In the genomic region with DNA sequence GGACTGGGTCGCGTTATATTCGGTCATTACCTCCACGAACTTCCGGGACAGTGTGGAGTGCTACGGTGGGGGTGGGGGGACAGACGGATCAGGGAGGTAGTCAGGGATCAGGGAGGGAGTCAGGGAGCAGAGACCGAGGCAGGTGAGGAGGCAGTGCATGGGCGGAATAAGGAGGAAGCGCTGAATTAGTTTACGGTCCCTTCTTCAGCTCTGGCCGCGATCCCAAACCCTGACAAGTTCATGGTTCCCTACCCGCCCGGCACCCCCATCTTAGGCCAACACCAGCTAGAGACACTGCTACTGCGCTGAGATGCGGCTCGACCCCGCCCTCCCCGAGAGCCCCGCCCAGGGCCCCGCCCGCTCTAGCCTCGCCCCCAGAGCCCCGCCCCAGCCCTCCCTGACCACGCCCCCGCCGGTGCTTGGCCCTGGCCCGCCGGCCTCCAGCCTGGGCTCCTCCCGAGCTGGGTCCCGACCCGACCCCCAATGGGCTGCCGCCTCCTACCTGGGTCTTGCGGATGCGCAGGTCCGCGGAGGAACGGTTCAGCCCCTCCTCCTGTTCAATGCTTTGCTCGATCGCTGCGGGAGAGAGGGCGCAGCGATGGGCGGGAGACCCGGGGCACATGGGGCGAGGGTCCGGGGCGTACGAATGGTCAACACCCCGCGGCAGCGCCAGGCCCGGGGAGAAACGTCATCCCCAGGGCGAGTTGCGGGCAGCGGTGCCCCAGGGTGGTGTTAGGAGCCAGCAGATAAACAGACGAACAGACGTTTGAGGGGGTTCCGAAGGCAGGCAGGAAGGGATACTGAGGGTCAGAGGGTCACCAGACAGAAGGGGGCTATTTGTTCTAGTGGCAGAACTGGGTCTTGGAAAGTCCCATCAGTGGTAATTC, we compare ENCODE assay signal across 1 cellular context.
TF ChIP-seq lines count a peak whose summit lies in the region.

No MANE protein-coding gene starts in this region.

TF ChIP-seq in GM12878, 131 proteins besides CTCF, POLR2A, EP300 and RAD21 (continues in another document):
- TF ChIP-seq POLR2AphosphoS5 (IDR thresholded peaks at IDR 0.05; ENCODE audit: low read length): peak; percentile 88
- no peak for TF ChIP-seq MYB (IDR thresholded peaks at IDR 0.05; ENCODE audit: borderline replicate concordance, low read depth, low read length)
- TF ChIP-seq TCF7 (IDR thresholded peaks at IDR 0.05; ENCODE audit: borderline replicate concordance): no peak
- peak; percentile 27 for TF ChIP-seq RELA (IDR thresholded peaks at IDR 0.05; ENCODE audit: borderline replicate concordance, partially characterized antibody)
- peak; percentile 50; the same call in 1 of the 2 replicates for TF ChIP-seq IRF4 (IDR thresholded peaks at IDR 0.05; ENCODE audit: low read depth, low read length)
- no peak for TF ChIP-seq NR2C1 (IDR thresholded peaks at IDR 0.05)
- TF ChIP-seq NFYA (IDR thresholded peaks at IDR 0.05; ENCODE audit: borderline replicate concordance, low read depth, low read length): no peak
- peak; percentile 53; the same call in 1 of the 2 replicates for TF ChIP-seq PAX5 (IDR thresholded peaks at IDR 0.05; ENCODE audit: borderline replicate concordance, low read depth, low read length)
- no peak for TF ChIP-seq CEBPB (IDR thresholded peaks at IDR 0.05; ENCODE audit: borderline replicate concordance in 1 of 2, low read depth in 2 of 2, low read length in 2 of 2)
- TF ChIP-seq ZZZ3 (IDR thresholded peaks at IDR 0.05; ENCODE audit: control insufficient read depth, insufficient read length, low read depth): no peak
- peak; percentile 68 for TF ChIP-seq CREB1 (IDR thresholded peaks at IDR 0.05; ENCODE audit: low read depth)
- TF ChIP-seq CBFB (IDR thresholded peaks at IDR 0.05; ENCODE audit: low read depth): peak; percentile 53; the same call in 1 of the 2 replicates
- no peak for TF ChIP-seq RBBP5 (conservative IDR thresholded peaks at IDR 0.05)
- TF ChIP-seq MTA2 (IDR thresholded peaks at IDR 0.05; ENCODE audit: low read depth): no peak
- TF ChIP-seq, protein P1, sequence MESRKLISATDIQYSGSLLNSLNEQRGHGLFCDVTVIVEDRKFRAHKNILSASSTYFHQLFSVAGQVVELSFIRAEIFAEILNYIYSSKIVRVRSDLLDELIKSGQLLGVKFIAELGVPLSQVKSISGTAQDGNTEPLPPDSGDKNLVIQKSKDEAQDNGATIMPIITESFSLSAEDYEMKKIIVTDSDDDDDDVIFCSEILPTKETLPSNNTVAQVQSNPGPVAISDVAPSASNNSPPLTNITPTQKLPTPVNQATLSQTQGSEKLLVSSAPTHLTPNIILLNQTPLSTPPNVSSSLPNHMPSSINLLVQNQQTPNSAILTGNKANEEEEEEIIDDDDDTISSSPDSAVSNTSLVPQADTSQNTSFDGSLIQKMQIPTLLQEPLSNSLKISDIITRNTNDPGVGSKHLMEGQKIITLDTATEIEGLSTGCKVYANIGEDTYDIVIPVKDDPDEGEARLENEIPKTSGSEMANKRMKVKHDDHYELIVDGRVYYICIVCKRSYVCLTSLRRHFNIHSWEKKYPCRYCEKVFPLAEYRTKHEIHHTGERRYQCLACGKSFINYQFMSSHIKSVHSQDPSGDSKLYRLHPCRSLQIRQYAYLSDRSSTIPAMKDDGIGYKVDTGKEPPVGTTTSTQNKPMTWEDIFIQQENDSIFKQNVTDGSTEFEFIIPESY (IDR thresholded peaks at IDR 0.05): no peak
- no peak for TF ChIP-seq SREBF1 (IDR thresholded peaks at IDR 0.05; ENCODE audit: low read length)
- TF ChIP-seq RUNX3 (IDR thresholded peaks at IDR 0.05; ENCODE audit: low read length): no peak; the same call in 1 of the 2 replicates
- peak; percentile 59 for TF ChIP-seq ATF7 (IDR thresholded peaks at IDR 0.05; ENCODE audit: low read depth)
- TF ChIP-seq, protein P2, sequence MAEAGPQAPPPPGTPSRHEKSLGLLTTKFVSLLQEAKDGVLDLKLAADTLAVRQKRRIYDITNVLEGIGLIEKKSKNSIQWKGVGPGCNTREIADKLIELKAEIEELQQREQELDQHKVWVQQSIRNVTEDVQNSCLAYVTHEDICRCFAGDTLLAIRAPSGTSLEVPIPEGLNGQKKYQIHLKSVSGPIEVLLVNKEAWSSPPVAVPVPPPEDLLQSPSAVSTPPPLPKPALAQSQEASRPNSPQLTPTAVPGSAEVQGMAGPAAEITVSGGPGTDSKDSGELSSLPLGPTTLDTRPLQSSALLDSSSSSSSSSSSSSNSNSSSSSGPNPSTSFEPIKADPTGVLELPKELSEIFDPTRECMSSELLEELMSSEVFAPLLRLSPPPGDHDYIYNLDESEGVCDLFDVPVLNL (IDR thresholded peaks at IDR 0.05; ENCODE audit: low read depth, low read length): no peak
- no peak for TF ChIP-seq DPF2 (IDR thresholded peaks at IDR 0.05)
- TF ChIP-seq, protein P3, sequence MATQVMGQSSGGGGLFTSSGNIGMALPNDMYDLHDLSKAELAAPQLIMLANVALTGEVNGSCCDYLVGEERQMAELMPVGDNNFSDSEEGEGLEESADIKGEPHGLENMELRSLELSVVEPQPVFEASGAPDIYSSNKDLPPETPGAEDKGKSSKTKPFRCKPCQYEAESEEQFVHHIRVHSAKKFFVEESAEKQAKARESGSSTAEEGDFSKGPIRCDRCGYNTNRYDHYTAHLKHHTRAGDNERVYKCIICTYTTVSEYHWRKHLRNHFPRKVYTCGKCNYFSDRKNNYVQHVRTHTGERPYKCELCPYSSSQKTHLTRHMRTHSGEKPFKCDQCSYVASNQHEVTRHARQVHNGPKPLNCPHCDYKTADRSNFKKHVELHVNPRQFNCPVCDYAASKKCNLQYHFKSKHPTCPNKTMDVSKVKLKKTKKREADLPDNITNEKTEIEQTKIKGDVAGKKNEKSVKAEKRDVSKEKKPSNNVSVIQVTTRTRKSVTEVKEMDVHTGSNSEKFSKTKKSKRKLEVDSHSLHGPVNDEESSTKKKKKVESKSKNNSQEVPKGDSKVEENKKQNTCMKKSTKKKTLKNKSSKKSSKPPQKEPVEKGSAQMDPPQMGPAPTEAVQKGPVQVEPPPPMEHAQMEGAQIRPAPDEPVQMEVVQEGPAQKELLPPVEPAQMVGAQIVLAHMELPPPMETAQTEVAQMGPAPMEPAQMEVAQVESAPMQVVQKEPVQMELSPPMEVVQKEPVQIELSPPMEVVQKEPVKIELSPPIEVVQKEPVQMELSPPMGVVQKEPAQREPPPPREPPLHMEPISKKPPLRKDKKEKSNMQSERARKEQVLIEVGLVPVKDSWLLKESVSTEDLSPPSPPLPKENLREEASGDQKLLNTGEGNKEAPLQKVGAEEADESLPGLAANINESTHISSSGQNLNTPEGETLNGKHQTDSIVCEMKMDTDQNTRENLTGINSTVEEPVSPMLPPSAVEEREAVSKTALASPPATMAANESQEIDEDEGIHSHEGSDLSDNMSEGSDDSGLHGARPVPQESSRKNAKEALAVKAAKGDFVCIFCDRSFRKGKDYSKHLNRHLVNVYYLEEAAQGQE (IDR thresholded peaks at IDR 0.05; ENCODE audit: low read depth, low read length): no peak
- no peak for TF ChIP-seq SREBF2 (IDR thresholded peaks at IDR 0.05; ENCODE audit: low read length)
- TF ChIP-seq TAF1 (IDR thresholded peaks at IDR 0.05; ENCODE audit: borderline replicate concordance, low read depth, low read length): peak; percentile 63; the same call in 1 of the 2 replicates
- peak; percentile 36; the same call in 1 of the 2 replicates for TF ChIP-seq POLR2AphosphoS2 (IDR thresholded peaks at IDR 0.05; ENCODE audit: low read depth, low read length)
- peak; percentile 59 for TF ChIP-seq SMAD1 (IDR thresholded peaks at IDR 0.05; ENCODE audit: low read depth, partially characterized antibody)
- 0 out of 3 replicates have a peak, but pooled peaks have one; percentile 65 for TF ChIP-seq POU2F2 (IDR thresholded peaks at IDR 0.05; ENCODE audit: borderline replicate concordance, low read depth, low read length)
- no peak for TF ChIP-seq HDAC6 (IDR thresholded peaks at IDR 0.05; ENCODE audit: unreplicated experiment)
- 0 out of 3 replicates have a peak, but pooled peaks of 1 of the 2 experiments have one; percentile 2 for TF ChIP-seq EGR1 (IDR thresholded peaks at IDR 0.05; ENCODE audit: borderline replicate concordance in 1 of 2, low read depth in 2 of 2, low read length in 2 of 2)
- no peak for TF ChIP-seq KLF5 (IDR thresholded peaks at IDR 0.05; ENCODE audit: partially characterized antibody)
- TF ChIP-seq TARDBP (IDR thresholded peaks at IDR 0.05; ENCODE audit: borderline replicate concordance): no peak
- no peak for TF ChIP-seq SPI1 (IDR thresholded peaks at IDR 0.05; ENCODE audit: borderline replicate concordance, insufficient read depth, low read depth, low read length)
- TF ChIP-seq HDGF (IDR thresholded peaks at IDR 0.05): peak; percentile 85; the same call in 1 of the 2 replicates
- TF ChIP-seq RCOR1 (conservative IDR thresholded peaks at IDR 0.05; ENCODE audit: low read depth, low read length): no peak
- TF ChIP-seq SMAD5 (IDR thresholded peaks at IDR 0.05; ENCODE audit: low read depth): 0 out of 2 replicates have a peak, but pooled peaks have one; percentile 64
- TF ChIP-seq, protein P4, sequence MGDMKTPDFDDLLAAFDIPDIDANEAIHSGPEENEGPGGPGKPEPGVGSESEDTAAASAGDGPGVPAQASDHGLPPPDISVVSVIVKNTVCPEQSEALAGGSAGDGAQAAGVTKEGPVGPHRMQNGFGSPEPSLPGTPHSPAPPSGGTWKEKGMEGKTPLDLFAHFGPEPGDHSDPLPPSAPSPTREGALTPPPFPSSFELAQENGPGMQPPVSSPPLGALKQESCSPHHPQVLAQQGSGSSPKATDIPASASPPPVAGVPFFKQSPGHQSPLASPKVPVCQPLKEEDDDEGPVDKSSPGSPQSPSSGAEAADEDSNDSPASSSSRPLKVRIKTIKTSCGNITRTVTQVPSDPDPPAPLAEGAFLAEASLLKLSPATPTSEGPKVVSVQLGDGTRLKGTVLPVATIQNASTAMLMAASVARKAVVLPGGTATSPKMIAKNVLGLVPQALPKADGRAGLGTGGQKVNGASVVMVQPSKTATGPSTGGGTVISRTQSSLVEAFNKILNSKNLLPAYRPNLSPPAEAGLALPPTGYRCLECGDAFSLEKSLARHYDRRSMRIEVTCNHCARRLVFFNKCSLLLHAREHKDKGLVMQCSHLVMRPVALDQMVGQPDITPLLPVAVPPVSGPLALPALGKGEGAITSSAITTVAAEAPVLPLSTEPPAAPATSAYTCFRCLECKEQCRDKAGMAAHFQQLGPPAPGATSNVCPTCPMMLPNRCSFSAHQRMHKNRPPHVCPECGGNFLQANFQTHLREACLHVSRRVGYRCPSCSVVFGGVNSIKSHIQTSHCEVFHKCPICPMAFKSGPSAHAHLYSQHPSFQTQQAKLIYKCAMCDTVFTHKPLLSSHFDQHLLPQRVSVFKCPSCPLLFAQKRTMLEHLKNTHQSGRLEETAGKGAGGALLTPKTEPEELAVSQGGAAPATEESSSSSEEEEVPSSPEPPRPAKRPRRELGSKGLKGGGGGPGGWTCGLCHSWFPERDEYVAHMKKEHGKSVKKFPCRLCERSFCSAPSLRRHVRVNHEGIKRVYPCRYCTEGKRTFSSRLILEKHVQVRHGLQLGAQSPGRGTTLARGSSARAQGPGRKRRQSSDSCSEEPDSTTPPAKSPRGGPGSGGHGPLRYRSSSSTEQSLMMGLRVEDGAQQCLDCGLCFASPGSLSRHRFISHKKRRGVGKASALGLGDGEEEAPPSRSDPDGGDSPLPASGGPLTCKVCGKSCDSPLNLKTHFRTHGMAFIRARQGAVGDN (IDR thresholded peaks at IDR 0.05): peak; percentile 31; the same call in 1 of the 2 replicates
- TF ChIP-seq, protein P5, sequence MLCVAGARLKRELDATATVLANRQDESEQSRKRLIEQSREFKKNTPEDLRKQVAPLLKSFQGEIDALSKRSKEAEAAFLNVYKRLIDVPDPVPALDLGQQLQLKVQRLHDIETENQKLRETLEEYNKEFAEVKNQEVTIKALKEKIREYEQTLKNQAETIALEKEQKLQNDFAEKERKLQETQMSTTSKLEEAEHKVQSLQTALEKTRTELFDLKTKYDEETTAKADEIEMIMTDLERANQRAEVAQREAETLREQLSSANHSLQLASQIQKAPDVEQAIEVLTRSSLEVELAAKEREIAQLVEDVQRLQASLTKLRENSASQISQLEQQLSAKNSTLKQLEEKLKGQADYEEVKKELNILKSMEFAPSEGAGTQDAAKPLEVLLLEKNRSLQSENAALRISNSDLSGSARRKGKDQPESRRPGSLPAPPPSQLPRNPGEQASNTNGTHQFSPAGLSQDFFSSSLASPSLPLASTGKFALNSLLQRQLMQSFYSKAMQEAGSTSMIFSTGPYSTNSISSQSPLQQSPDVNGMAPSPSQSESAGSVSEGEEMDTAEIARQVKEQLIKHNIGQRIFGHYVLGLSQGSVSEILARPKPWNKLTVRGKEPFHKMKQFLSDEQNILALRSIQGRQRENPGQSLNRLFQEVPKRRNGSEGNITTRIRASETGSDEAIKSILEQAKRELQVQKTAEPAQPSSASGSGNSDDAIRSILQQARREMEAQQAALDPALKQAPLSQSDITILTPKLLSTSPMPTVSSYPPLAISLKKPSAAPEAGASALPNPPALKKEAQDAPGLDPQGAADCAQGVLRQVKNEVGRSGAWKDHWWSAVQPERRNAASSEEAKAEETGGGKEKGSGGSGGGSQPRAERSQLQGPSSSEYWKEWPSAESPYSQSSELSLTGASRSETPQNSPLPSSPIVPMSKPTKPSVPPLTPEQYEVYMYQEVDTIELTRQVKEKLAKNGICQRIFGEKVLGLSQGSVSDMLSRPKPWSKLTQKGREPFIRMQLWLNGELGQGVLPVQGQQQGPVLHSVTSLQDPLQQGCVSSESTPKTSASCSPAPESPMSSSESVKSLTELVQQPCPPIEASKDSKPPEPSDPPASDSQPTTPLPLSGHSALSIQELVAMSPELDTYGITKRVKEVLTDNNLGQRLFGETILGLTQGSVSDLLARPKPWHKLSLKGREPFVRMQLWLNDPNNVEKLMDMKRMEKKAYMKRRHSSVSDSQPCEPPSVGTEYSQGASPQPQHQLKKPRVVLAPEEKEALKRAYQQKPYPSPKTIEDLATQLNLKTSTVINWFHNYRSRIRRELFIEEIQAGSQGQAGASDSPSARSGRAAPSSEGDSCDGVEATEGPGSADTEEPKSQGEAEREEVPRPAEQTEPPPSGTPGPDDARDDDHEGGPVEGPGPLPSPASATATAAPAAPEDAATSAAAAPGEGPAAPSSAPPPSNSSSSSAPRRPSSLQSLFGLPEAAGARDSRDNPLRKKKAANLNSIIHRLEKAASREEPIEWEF (IDR thresholded peaks at IDR 0.05; ENCODE audit: insufficient replicate concordance, low read depth, low read length): no peak
- TF ChIP-seq RB1 (IDR thresholded peaks at IDR 0.05; ENCODE audit: borderline replicate concordance): peak; percentile 24; the same call in 1 of the 2 replicates
- TF ChIP-seq, protein P6, sequence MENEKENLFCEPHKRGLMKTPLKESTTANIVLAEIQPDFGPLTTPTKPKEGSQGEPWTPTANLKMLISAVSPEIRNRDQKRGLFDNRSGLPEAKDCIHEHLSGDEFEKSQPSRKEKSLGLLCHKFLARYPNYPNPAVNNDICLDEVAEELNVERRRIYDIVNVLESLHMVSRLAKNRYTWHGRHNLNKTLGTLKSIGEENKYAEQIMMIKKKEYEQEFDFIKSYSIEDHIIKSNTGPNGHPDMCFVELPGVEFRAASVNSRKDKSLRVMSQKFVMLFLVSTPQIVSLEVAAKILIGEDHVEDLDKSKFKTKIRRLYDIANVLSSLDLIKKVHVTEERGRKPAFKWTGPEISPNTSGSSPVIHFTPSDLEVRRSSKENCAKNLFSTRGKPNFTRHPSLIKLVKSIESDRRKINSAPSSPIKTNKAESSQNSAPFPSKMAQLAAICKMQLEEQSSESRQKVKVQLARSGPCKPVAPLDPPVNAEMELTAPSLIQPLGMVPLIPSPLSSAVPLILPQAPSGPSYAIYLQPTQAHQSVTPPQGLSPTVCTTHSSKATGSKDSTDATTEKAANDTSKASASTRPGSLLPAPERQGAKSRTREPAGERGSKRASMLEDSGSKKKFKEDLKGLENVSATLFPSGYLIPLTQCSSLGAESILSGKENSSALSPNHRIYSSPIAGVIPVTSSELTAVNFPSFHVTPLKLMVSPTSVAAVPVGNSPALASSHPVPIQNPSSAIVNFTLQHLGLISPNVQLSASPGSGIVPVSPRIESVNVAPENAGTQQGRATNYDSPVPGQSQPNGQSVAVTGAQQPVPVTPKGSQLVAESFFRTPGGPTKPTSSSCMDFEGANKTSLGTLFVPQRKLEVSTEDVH (IDR thresholded peaks at IDR 0.05; ENCODE audit: low read depth, partially characterized antibody): no peak
- no peak for TF ChIP-seq TCF12 (IDR thresholded peaks at IDR 0.05; ENCODE audit: low read depth, low read length)
